In genomic region chr22:43388420-43388851, GRCh38 we compare ENCODE assay signal across 8 cellular contexts. TPM values are rescaled to one million over a fixed set of nuclear protein-coding genes. Genes with fewer than 3 reads are reported as not detected.
A peak's percentile ranks its signal among the peaks of the same experiment; 100 is the strongest.
DNase-seq lines count a peak whose midpoint lies in the region; ATAC-seq and TF ChIP-seq lines count a peak whose summit lies in the region.

No MANE protein-coding gene starts in this region.

- peaks cover 43% of the 10 kb centered on the region for H3K27me3 Mint-ChIP-seq in stimulated activated naive CD8-positive, alpha-beta T cell treated with anti-CD3 and anti-CD28 coated beads, Interleukin-15, amount 100 ng/mL, for 72 hours

- TF ChIP-seq RAD21 in neural cell (conservative IDR thresholded peaks at IDR 0.05), result peak; percentile 96

- peak; percentile 97 for TF ChIP-seq CTCF in neural cell (IDR thresholded peaks at IDR 0.05; ENCODE audit: poor library complexity, severe bottlenecking)

- no peaks in the 10 kb centered on the region for H3F3A ChIP-seq in neural cell (ENCODE audit: insufficient read depth, low read length, poor library complexity, severe bottlenecking)

- no peaks in the 10 kb centered on the region for H3K36me3 ChIP-seq in neural cell (ENCODE audit: insufficient read depth, low read length)

- H3K4me1 Mint-ChIP-seq in stimulated activated naive CD8-positive, alpha-beta T cell treated with anti-CD3 and anti-CD28 coated beads, Interleukin-15, amount 100 ng/mL, for 72 hours, result peaks cover 10% of the 10 kb centered on the region

- no peak overlapping the region for H3K4me3 Mint-ChIP-seq in stimulated activated naive CD8-positive, alpha-beta T cell treated with anti-CD3 and anti-CD28 coated beads, Interleukin-15, amount 100 ng/mL, for 72 hours

- H3K4me2 ChIP-seq in neural cell (ENCODE audit: low read length), result no peak overlapping the region

- no peaks in the 10 kb centered on the region for H3K9me3 ChIP-seq in neural cell (ENCODE audit: low read length)

- no peaks in the 10 kb centered on the region for H3K9me3 Mint-ChIP-seq in stimulated activated naive CD8-positive, alpha-beta T cell treated with anti-CD3 and anti-CD28 coated beads, Interleukin-15, amount 100 ng/mL, for 72 hours

- no peak overlapping the region for H3K27ac Mint-ChIP-seq in stimulated activated naive CD8-positive, alpha-beta T cell treated with anti-CD3 and anti-CD28 coated beads, Interleukin-15, amount 100 ng/mL, for 72 hours

- H3K4me3 ChIP-seq in neural cell (ENCODE audit: low read length), result no peak overlapping the region

- peak; percentile 85 for DNase-seq in COLO829 (ENCODE audit: low spot score)
- DNase-seq in HuH-7 (ENCODE audit: low spot score), result peak; percentile 87
- DNase-seq in activated T-cell treated with anti-CD3 and anti-CD28 coated beads, Interleukin-2, amount 50 U/mL, for 1 hour, result peak; percentile 78
- DNase-seq in fibroblast of gingiva (ENCODE audit: low read depth), result peak; percentile 28
- peak; percentile 73 to 74 for DNase-seq in stimulated activated naive CD8-positive, alpha-beta T cell treated with anti-CD3 and anti-CD28 coated beads, Interleukin-15, amount 100 ng/mL, for 72 hours

- no peaks in the 10 kb centered on the region for H3K9me2 ChIP-seq in neural cell (ENCODE audit: insufficient read depth, low read length)

- H3K27me3 ChIP-seq in neural cell (ENCODE audit: insufficient read depth, low read depth, low read length), result no peaks in the 10 kb centered on the region

- no peaks in the 10 kb centered on the region for H3K79me2 ChIP-seq in neural cell (replicated peaks; ENCODE audit: insufficient read depth, low read length)

- no peaks in the 10 kb centered on the region for H4K20me1 ChIP-seq in neural cell (ENCODE audit: insufficient read depth)

- H3K27ac ChIP-seq in neural cell (ENCODE audit: low read length), result no peak overlapping the region

- no peak overlapping the region for H3K9ac ChIP-seq in neural cell (ENCODE audit: low read length)

- no peak overlapping the region for H2AFZ ChIP-seq in neural cell (ENCODE audit: low read depth, low read length)

- TF ChIP-seq EP300 in neural cell (conservative IDR thresholded peaks at IDR 0.05; ENCODE audit: poor library complexity, severe bottlenecking), result no peak

- ATAC-seq in stimulated activated naive CD8-positive, alpha-beta T cell treated with anti-CD3 and anti-CD28 coated beads, Interleukin-15, amount 100 ng/mL, for 72 hours, result peak; percentile 77
- ATAC-seq in GM19035 (IDR thresholded peaks at IDR 0.05; ENCODE audit: unreplicated experiment), result no peak

TF ChIP-seq in PFSK-1, 5 proteins besides CTCF, POLR2A, EP300 and RAD21:
- TF ChIP-seq FOXP2 (optimal IDR thresholded peaks at IDR 0.05; ENCODE audit: borderline replicate concordance, extremely low read depth, extremely low read length, insufficient read depth), result peak; percentile 38
- TF ChIP-seq SIN3A (IDR thresholded peaks at IDR 0.05; ENCODE audit: borderline replicate concordance, insufficient read depth, low read length), result no peak

TF ChIP-seq in neural cell, 6 proteins besides CTCF, POLR2A, EP300 and RAD21:
- peak; percentile 99 for TF ChIP-seq SMC3 (conservative IDR thresholded peaks at IDR 0.05; ENCODE audit: poor library complexity)
- no peak for TF ChIP-seq EZH2 (IDR thresholded peaks at IDR 0.05; ENCODE audit: borderline replicate concordance, insufficient read depth, low read length, poor library complexity, severe bottlenecking)
- no peak for TF ChIP-seq POLR2AphosphoS5 (IDR thresholded peaks at IDR 0.05)
- no peak for TF ChIP-seq TAF1 (IDR thresholded peaks at IDR 0.05; ENCODE audit: low read depth)
- TF ChIP-seq MXI1 (conservative IDR thresholded peaks at IDR 0.05; ENCODE audit: poor library complexity, severe bottlenecking), result peak; percentile 35
- TF ChIP-seq, protein P1, sequence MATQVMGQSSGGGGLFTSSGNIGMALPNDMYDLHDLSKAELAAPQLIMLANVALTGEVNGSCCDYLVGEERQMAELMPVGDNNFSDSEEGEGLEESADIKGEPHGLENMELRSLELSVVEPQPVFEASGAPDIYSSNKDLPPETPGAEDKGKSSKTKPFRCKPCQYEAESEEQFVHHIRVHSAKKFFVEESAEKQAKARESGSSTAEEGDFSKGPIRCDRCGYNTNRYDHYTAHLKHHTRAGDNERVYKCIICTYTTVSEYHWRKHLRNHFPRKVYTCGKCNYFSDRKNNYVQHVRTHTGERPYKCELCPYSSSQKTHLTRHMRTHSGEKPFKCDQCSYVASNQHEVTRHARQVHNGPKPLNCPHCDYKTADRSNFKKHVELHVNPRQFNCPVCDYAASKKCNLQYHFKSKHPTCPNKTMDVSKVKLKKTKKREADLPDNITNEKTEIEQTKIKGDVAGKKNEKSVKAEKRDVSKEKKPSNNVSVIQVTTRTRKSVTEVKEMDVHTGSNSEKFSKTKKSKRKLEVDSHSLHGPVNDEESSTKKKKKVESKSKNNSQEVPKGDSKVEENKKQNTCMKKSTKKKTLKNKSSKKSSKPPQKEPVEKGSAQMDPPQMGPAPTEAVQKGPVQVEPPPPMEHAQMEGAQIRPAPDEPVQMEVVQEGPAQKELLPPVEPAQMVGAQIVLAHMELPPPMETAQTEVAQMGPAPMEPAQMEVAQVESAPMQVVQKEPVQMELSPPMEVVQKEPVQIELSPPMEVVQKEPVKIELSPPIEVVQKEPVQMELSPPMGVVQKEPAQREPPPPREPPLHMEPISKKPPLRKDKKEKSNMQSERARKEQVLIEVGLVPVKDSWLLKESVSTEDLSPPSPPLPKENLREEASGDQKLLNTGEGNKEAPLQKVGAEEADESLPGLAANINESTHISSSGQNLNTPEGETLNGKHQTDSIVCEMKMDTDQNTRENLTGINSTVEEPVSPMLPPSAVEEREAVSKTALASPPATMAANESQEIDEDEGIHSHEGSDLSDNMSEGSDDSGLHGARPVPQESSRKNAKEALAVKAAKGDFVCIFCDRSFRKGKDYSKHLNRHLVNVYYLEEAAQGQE (IDR thresholded peaks at IDR 0.05; ENCODE audit: borderline replicate concordance), result no peak

RNA-seq across cellular contexts. Expression of gene MPPED1, which starts 23.4 kb away (rescaled TPM):
- polyA plus RNA-seq in PFSK-1 (2012; ENCODE audit: insufficient read length, low read depth), result not detected
- polyA plus RNA-seq in neural cell, result 24.1 and 33.4 TPM in 2 replicates
- 24.0 and 26.1 TPM in 2 replicates for polyA minus RNA-seq in neural cell

RNA-seq across cellular contexts. Expression of gene SCUBE1, which starts 45.3 kb away (rescaled TPM):
- 0.46 TPM for polyA plus RNA-seq in PFSK-1 (2012; ENCODE audit: insufficient read length, low read depth)
- polyA plus RNA-seq in neural cell, result 8.4 and 21.6 TPM in 2 replicates
- 20.7 and 46.4 TPM in 2 replicates for polyA minus RNA-seq in neural cell

Comparison
In these comparisons a context has a peak if more than half of its experiments do, and no peak if none do; other contexts are left out.
1. DNase-seq: peak in every context shown above with its lines; median percentile 87 in HuH-7; 85 in COLO829; 78 in activated T-cell treated with anti-CD3 and anti-CD28 coated beads, Interleukin-2, amount 50 U/mL, for 1 hour; 74 in stimulated activated naive CD8-positive, alpha-beta T cell treated with anti-CD3 and anti-CD28 coated beads, Interleukin-15, amount 100 ng/mL, for 72 hours; 28 in fibroblast of gingiva.